ENCODE assay signal across 10 cellular contexts in genomic region chr6:150764638-150765456, GRCh38.
DNase-seq lines count a peak whose midpoint lies in the region; ATAC-seq and TF ChIP-seq lines count a peak whose summit lies in the region.
"Had no signal": no experiment of that assay in that cellular context is flagged by ENCODE, and none has a peak within 500 bp of the region (broad histone marks: within the 10 kb centered on the region; RNA-seq: fewer than 3 reads in every experiment).

No MANE protein-coding gene starts in this region.

- 57 to 65% (median 61%) methylated on average over 11 of the region's 11 CpGs for WGBS in adrenal gland, 4 donors

- H3K4me1 ChIP-seq in Karpas-422 (ENCODE audit: low read length) (peaks cover 80% of the 10 kb centered on the region), adrenal gland (replicated peaks in 1 of 2) (peaks cover 0 to 12% of the 10 kb centered on the region in 2 donors)

- H3K27me3 ChIP-seq in Karpas-422 (ENCODE audit: low read length): no peaks in the 10 kb centered on the region
- no peaks in the 10 kb centered on the region for H3K27me3 ChIP-seq in brain microvascular endothelial cell (replicated peaks)
- H3K27me3 ChIP-seq in adrenal gland: no peaks in the 10 kb centered on the region

- H3K36me3 Mint-ChIP-seq in nephron progenitor cell (ENCODE audit: low read depth): peaks cover 4% of the 10 kb centered on the region

- in situ Hi-C loops in brain microvascular endothelial cell (cut with HindIII; ENCODE audit: low pct_ligation_motif_present, low sequenced_read_pairs): no loop called here
- in situ Hi-C loops in GM13976 (cut with MboI; ENCODE audit: low sequenced_read_pairs, unreplicated experiment): no loop called here

- H4K20me1 ChIP-seq in Karpas-422 (ENCODE audit: insufficient read depth, low read depth, low read length): no peaks in the 10 kb centered on the region

- H3K9me3 ChIP-seq in Karpas-422 (ENCODE audit: low read length) (no peaks in the 10 kb centered on the region), adrenal gland (replicated peaks in 1 of 3) (no peaks in the 10 kb centered on the region)

- H3K9me2 ChIP-seq in Karpas-422 (replicated peaks; ENCODE audit: insufficient read depth, low read length): no peaks in the 10 kb centered on the region

- no peak for TF ChIP-seq CTCF in nephron progenitor cell (IDR thresholded peaks at IDR 0.05)
- TF ChIP-seq CTCF in brain microvascular endothelial cell (IDR thresholded peaks at IDR 0.05; ENCODE audit: low read depth, low read length, missing control alignments): no peak
- no peak for TF ChIP-seq CTCF in adrenal gland (IDR thresholded peaks at IDR 0.05)
- no peak for TF ChIP-seq CTCF in GM13976 (IDR thresholded peaks at IDR 0.05; ENCODE audit: borderline replicate concordance, control extremely low read depth, extremely low read depth, insufficient read depth, missing control alignments)

- H3K27ac Mint-ChIP-seq in nephron progenitor cell: peak overlapping the region; percentile 4

- H3K4me3 ChIP-seq in Karpas-422 (ENCODE audit: low read length) (peak overlapping the region; percentile 52), brain microvascular endothelial cell (ENCODE audit: low read depth, low read length) (no peak overlapping the region), adrenal gland (no peak overlapping the region)

- DNase-seq in Karpas-422 (peak; percentile 50), nephron progenitor cell (no peak), brain microvascular endothelial cell (no peak), NCI-H1930 (lab: John Stamatoyannopoulos, UW) (no peak), adrenal gland (no peak), GM13976 (ENCODE audit: low spot score) (no peak)
- DNase-seq: activated CD8-positive, alpha-beta memory T cell treated with anti-CD3 and anti-CD28 coated beads, Interleukin-2, amount 50 U/mL, for 48 hours; NCI-H446 had no signal

- ATAC-seq in GM18907 (IDR thresholded peaks at IDR 0.05; ENCODE audit: unreplicated experiment): peak; percentile 38
- ATAC-seq in HG02610 (IDR thresholded peaks at IDR 0.05; ENCODE audit: unreplicated experiment): peak; percentile 26

- H3K4me1 Mint-ChIP-seq in nephron progenitor cell: peaks cover 41% of the 10 kb centered on the region

- H2AFZ ChIP-seq in Karpas-422 (ENCODE audit: low read length): no peak overlapping the region

- peak overlapping the region; percentile 78 for H3K4me2 ChIP-seq in Karpas-422 (ENCODE audit: low read depth, low read length, poor library complexity, severe bottlenecking)

- H3K4me3 Mint-ChIP-seq in nephron progenitor cell: no peak overlapping the region

- peaks cover 67% of the 10 kb centered on the region for H3K79me2 ChIP-seq in Karpas-422 (ENCODE audit: low read length)

- H3K9ac ChIP-seq in Karpas-422 (ENCODE audit: low read length): peak overlapping the region; percentile 51

- no peaks in the 10 kb centered on the region for H3K9me3 Mint-ChIP-seq in nephron progenitor cell

- H3K36me3 ChIP-seq in Karpas-422 (ENCODE audit: insufficient read depth, low read length) (peaks cover 26% of the 10 kb centered on the region), brain microvascular endothelial cell (replicated peaks) (no peaks in the 10 kb centered on the region), adrenal gland (replicated peaks in 1 of 2) (no peaks in the 10 kb centered on the region)

- intact Hi-C loops in adrenal gland (cut with DNase I): no loop called here

- peak overlapping the region; percentile 97 for H3K27ac ChIP-seq in Karpas-422 (ENCODE audit: low read length)
- H3K27ac ChIP-seq in brain microvascular endothelial cell: no peak overlapping the region
- no peak overlapping the region for H3K27ac ChIP-seq in adrenal gland

- peaks cover 13% of the 10 kb centered on the region for H3K27me3 Mint-ChIP-seq in nephron progenitor cell (ENCODE audit: low read depth, poor library complexity)

- TF ChIP-seq POLR2A in adrenal gland (IDR thresholded peaks at IDR 0.05): no peak
